Comparison of ENCODE assay signal across 8 cellular contexts in the genomic region with DNA sequence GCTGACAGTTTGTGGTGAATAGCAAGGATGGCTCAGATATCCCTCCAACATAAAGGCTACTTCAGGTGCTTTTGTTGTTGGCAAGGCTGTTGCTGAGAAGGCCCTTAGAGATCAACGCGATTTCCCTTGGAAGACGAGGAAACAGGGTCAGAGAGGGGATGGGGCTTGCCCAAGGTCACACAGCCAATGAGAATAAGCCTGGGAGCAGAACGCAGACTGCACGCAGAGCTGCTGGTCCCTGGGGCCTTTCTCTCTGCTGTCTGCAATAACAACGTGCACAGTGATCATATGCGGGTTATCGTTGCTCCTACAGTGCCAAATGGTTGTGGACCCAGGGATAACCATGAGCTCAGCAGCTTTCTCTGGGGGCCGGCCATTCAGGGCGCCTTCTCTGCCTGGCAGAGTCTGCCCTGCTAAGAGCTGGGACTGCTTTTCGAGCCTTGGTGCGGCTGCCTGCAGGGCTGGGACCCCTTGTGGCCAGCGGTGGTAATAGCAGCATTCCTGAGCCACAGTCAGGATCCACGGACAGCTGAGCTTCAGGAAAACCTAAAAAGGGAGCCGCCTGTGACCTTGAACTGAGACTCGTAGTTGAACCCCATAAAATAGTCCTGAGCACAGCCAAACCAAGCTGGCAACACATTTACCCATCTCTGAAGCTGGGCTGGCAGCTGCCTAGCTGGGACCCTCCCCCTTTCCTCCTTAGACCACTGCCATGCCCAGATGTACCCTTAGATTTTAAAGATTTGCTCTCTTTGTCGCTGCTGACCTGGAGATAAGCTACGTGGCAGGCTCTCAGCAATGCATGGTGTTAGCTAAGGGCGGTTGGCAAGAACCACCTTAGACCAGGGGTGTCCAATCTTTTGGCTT. TPM values are rescaled to one million over a fixed set of nuclear protein-coding genes. Genes with fewer than 3 reads are reported as not detected.
DNase-seq lines count a peak whose midpoint lies in the region; ATAC-seq, FAIRE-seq and TF ChIP-seq lines count a peak whose summit lies in the region.

No MANE protein-coding gene starts in this region.

- no peaks in the 10 kb centered on the region for H3K9me3 ChIP-seq in HepG2 (ENCODE audit: low read length)

- H3K4me1 ChIP-seq in HepG2 (ENCODE audit: insufficient read depth, low read length), result peaks cover 9% of the 10 kb centered on the region

- peak overlapping the region; percentile 44 for H3K4me2 ChIP-seq in HepG2 (ENCODE audit: low read depth, low read length)

- H3K9ac ChIP-seq in HepG2 (ENCODE audit: insufficient read depth, low read depth, low read length), result no peak overlapping the region

- in situ Hi-C loops in HepG2 (cut with HindIII; ENCODE audit: extremely low pct_ligation_motif_present, low pct_unique_long_range_greater_than_20kb), result loop anchor here (5.0 kb wide), 1 partner anchor 42 kb away; a partner anchor contains a TSS

- WGBS in HepG2 (ENCODE audit: low lambda C conversion rate), result 33% methylated on average over 6 of the region's 19 CpGs

- H3K27ac ChIP-seq in 22Rv1 (no peak overlapping the region), HepG2 (ENCODE audit: extremely low read length, insufficient read depth, low read length) (no peak overlapping the region)

- POLR2A ChIA-PET in HepG2 (lab: Yijun Ruan, JAX), result interaction anchor here (1.1 kb wide), 1 partner anchor 11 kb away, joined by 4 read pairs; no protein-coding TSS in a partner anchor

- H3K27me3 ChIP-seq in GM06990 (replicated peaks; ENCODE audit: control insufficient read depth, insufficient read depth, low read length), result no peaks in the 10 kb centered on the region
- no peaks in the 10 kb centered on the region for H3K27me3 ChIP-seq in HepG2 (ENCODE audit: control insufficient read depth in 1 of 2, insufficient read depth in 2 of 2, low read length in 2 of 2)

- no peak for TF ChIP-seq EP300 in HepG2 (IDR thresholded peaks at IDR 0.05; ENCODE audit: low read depth in 2 of 2, low read length in 2 of 2)
- TF ChIP-seq EP300 in HepG2 (CRISPR knock-in tag; IDR thresholded peaks at IDR 0.05; ENCODE audit: borderline replicate concordance), result no peak

- ATAC-seq in HepG2, result peak; percentile 98
- no peak for ATAC-seq in HG03135 (IDR thresholded peaks at IDR 0.05; ENCODE audit: unreplicated experiment)

- no peak overlapping the region for H3K4me3 ChIP-seq in GM06990 (replicated peaks; ENCODE audit: low read depth, low read length)
- H3K4me3 ChIP-seq in HepG2 (replicated peaks in 1 of 3; ENCODE audit: insufficient read depth in 1 of 3, low read depth in 2 of 3, low read length in 3 of 3), result no peak overlapping the region

- DNase-seq in GM06990 (ENCODE audit: extremely low read depth, insufficient read length) (peak; percentile 29), NCI-H1930 (lab: John Stamatoyannopoulos, UW) (peak; percentile 25 to 46), dermis microvascular lymphatic vessel endothelial cell (ENCODE audit: low read depth in 2 of 2) (peak; percentile 45 to 66), HepG2 (ENCODE audit: low spot score) (peak; percentile 53)
- peak; percentile 70 for DNase-seq in activated CD4-positive, alpha-beta T cell treated with anti-CD3 and anti-CD28 coated beads for 48 hours
- peak; percentile 44 to 54 for DNase-seq in stimulated activated CD4-positive, alpha-beta T cell treated with anti-CD3 and anti-CD28 coated beads, Interleukin-4, amount 100 ng/mL, for 48 hours (ENCODE audit: low read depth in 2 of 2)

- no peaks in the 10 kb centered on the region for H3K79me2 ChIP-seq in HepG2 (ENCODE audit: insufficient read depth, low read length)

- BruUV-seq in HepG2 (replicated peaks; lab: Mats Ljungman, UMichigan), result no TSS peak

- CTCF ChIA-PET in HepG2 (lab: Yijun Ruan, JAX; ENCODE audit: low intra/inter-chr PET ratio, low total read pairs), result interaction anchor here (2.3 kb wide), 1 partner anchor 43 kb away, joined by 9 read pairs; no protein-coding TSS in a partner anchor

- H2AFZ ChIP-seq in HepG2 (ENCODE audit: low read length), result no peak overlapping the region

- no peaks in the 10 kb centered on the region; the same call in 1 of the 2 replicates for H3K36me3 ChIP-seq in GM06990 (ENCODE audit: control insufficient read depth, insufficient read depth, low read length)
- no peaks in the 10 kb centered on the region for H3K36me3 ChIP-seq in HepG2 (replicated peaks in 1 of 2; ENCODE audit: control insufficient read depth in 1 of 2, insufficient read depth in 2 of 2, low read length in 2 of 2)

- peak; percentile 62 for TF ChIP-seq RAD21 in HepG2 (CRISPR knock-in tag; IDR thresholded peaks at IDR 0.05)

- peak; percentile 94 for TF ChIP-seq CTCF in 22Rv1 (IDR thresholded peaks at IDR 0.05)
- peak; percentile 95 for TF ChIP-seq CTCF in GM06990 (IDR thresholded peaks at IDR 0.05; ENCODE audit: insufficient read depth, low read length, poor library complexity, severe bottlenecking)
- peak; percentile 89 for TF ChIP-seq CTCF in HepG2 (CRISPR knock-in tag; IDR thresholded peaks at IDR 0.05)

- intact Hi-C loops in HepG2 (cut with micrococcal nuclease; ENCODE audit: unreplicated experiment), result loop anchor here (1.0 to 5.0 kb wide), 2 partner anchors 40 to 613 kb away; a partner anchor contains a TSS

- no peak for TF ChIP-seq POLR2A in HepG2 (IDR thresholded peaks at IDR 0.05; ENCODE audit: insufficient read depth in 1 of 2, low read depth in 2 of 2, low read length in 2 of 2)

- H4K20me1 ChIP-seq in HepG2 (ENCODE audit: insufficient read depth, low read length), result no peaks in the 10 kb centered on the region

- peak; percentile 73 for FAIRE-seq in HepG2 (lab: Jason Lieb, UNC)

TF ChIP-seq in HepG2, 621 proteins besides CTCF, POLR2A, EP300 and RAD21 (continues in another document):
- TF ChIP-seq, protein P1, sequence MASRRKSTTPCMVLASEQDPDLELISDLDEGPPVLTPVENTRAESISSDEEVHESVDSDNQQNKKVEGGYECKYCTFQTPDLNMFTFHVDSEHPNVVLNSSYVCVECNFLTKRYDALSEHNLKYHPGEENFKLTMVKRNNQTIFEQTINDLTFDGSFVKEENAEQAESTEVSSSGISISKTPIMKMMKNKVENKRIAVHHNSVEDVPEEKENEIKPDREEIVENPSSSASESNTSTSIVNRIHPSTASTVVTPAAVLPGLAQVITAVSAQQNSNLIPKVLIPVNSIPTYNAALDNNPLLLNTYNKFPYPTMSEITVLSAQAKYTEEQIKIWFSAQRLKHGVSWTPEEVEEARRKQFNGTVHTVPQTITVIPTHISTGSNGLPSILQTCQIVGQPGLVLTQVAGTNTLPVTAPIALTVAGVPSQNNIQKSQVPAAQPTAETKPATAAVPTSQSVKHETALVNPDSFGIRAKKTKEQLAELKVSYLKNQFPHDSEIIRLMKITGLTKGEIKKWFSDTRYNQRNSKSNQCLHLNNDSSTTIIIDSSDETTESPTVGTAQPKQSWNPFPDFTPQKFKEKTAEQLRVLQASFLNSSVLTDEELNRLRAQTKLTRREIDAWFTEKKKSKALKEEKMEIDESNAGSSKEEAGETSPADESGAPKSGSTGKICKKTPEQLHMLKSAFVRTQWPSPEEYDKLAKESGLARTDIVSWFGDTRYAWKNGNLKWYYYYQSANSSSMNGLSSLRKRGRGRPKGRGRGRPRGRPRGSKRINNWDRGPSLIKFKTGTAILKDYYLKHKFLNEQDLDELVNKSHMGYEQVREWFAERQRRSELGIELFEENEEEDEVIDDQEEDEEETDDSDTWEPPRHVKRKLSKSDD (CRISPR knock-in tag; IDR thresholded peaks at IDR 0.05; ENCODE audit: low read depth), result 0 out of 2 replicates have a peak, but pooled peaks have one; percentile 21
- 0 out of 2 replicates have a peak, but pooled peaks have one; percentile 17 for TF ChIP-seq RXRA (CRISPR knock-in tag; IDR thresholded peaks at IDR 0.05)
- TF ChIP-seq BCL6 (CRISPR knock-in tag; IDR thresholded peaks at IDR 0.05), result peak; percentile 80
- TF ChIP-seq KDM2A (CRISPR knock-in tag; IDR thresholded peaks at IDR 0.05; ENCODE audit: borderline replicate concordance, low read depth), result peak; percentile 50; the same call in 1 of the 2 replicates
- no peak for TF ChIP-seq ZNF605 (CRISPR knock-in tag; IDR thresholded peaks at IDR 0.05)
- TF ChIP-seq GPN1 (CRISPR knock-in tag; IDR thresholded peaks at IDR 0.05; ENCODE audit: borderline replicate concordance), result no peak
- TF ChIP-seq ZSCAN22 (CRISPR knock-in tag; IDR thresholded peaks at IDR 0.05), result no peak
- no peak for TF ChIP-seq ZFP90 (CRISPR knock-in tag; IDR thresholded peaks at IDR 0.05; ENCODE audit: borderline replicate concordance)
- peak; percentile 81 for TF ChIP-seq ZNF768 (CRISPR knock-in tag; IDR thresholded peaks at IDR 0.05)
- TF ChIP-seq ETV5 (CRISPR knock-in tag; IDR thresholded peaks at IDR 0.05; ENCODE audit: borderline replicate concordance), result no peak
- TF ChIP-seq ZNF501 (CRISPR knock-in tag; IDR thresholded peaks at IDR 0.05), result 0 out of 2 replicates have a peak, but pooled peaks have one; percentile 53

RNA-seq across cellular contexts. Expression of a gene that starts 39.8 kb away (rescaled TPM):
- under 0.01 and 0.13 TPM in 2 replicates for total RNA-seq in dermis microvascular lymphatic vessel endothelial cell
- total RNA-seq in HepG2 (2016; rRNA removed; fragmentation: Illumina TruSeq; extraction: Trizol), result 0.04 TPM in 1 of 2 replicates, not detected in the other
- total RNA-seq in HepG2 (2016; cell fraction: cytosol; rRNA removed; fragmentation: Illumina TruSeq; extraction: Trizol; ENCODE audit: low read depth), result not detected in 2 replicates
- total RNA-seq in HepG2 (2016; cell fraction: insoluble cytoplasmic fraction; rRNA removed; fragmentation: Illumina TruSeq; extraction: Trizol), result not detected in 2 replicates
- not detected in 2 replicates for total RNA-seq in HepG2 (2016; cell fraction: membrane; rRNA removed; fragmentation: Illumina TruSeq; extraction: Trizol)
- total RNA-seq in HepG2 (2016; cell fraction: nucleus; rRNA removed; fragmentation: Illumina TruSeq; extraction: Trizol), result not detected in 2 replicates
- polyA plus RNA-seq in HepG2 (2011; rRNA removed), result 0.05 TPM in 1 of 2 replicates, not detected in the other
- polyA plus RNA-seq in HepG2 (2011; cell fraction: cytosol; rRNA removed), result not detected in 2 replicates
- polyA plus RNA-seq in HepG2 (2011; cell fraction: nucleus; rRNA removed), result not detected in 2 replicates
- polyA plus RNA-seq in HepG2 (2012), result not detected in 2 replicates
- polyA plus RNA-seq in HepG2 (2016; cell fraction: cytosol; fragmentation: Illumina TruSeq; extraction: Trizol; ENCODE audit: low read depth), result not detected in 2 replicates
- not detected in 2 replicates for polyA plus RNA-seq in HepG2 (2016; cell fraction: insoluble cytoplasmic fraction; fragmentation: Illumina TruSeq; extraction: Trizol; ENCODE audit: low read depth)
- polyA plus RNA-seq in HepG2 (2016; cell fraction: membrane; fragmentation: Illumina TruSeq; extraction: Trizol; ENCODE audit: low read depth), result not detected in 2 replicates
- polyA plus RNA-seq in HepG2 (2016; cell fraction: nucleus; fragmentation: Illumina TruSeq; extraction: Trizol; ENCODE audit: insufficient read depth, low read depth), result not detected in 2 replicates
- polyA minus RNA-seq in HepG2 (2011; rRNA and poly(A)+ RNA removed; ENCODE audit: low replicate concordance), result not detected in 2 replicates
- polyA minus RNA-seq in HepG2 (2011; cell fraction: cytosol; rRNA and poly(A)+ RNA removed), result not detected in 2 replicates
- not detected in 2 replicates for polyA minus RNA-seq in HepG2 (2011; cell fraction: nucleus; rRNA and poly(A)+ RNA removed)
